10 cellular contexts compared by ENCODE assay signal in genomic region chr17:57035971-57036481, GRCh38. TPM values are rescaled to one million over a fixed set of nuclear protein-coding genes. Genes with fewer than 3 reads are reported as not detected.
DNase-seq lines count a peak whose midpoint lies in the region; ATAC-seq and TF ChIP-seq lines count a peak whose summit lies in the region.
"Had no signal": no experiment of that assay in that cellular context is flagged by ENCODE, and none has a peak within 500 bp of the region (broad histone marks: within the 10 kb centered on the region; RNA-seq: fewer than 3 reads in every experiment).

No MANE protein-coding gene starts in this region.

- DNase-seq in NCI-H2029 (lab: John Stamatoyannopoulos, UW) (peak; percentile 85), ascending aorta (ENCODE audit: low spot score in 2 of 2) (peak in 1 of 2 donors; percentile 71), left kidney (ENCODE audit: low read depth, low spot score) (peak; percentile 28), thoracic aorta (ENCODE audit: low spot score) (no peak), iPS-NIHi7 (ENCODE audit: extremely low spot score) (no peak), RKO (ENCODE audit: low spot score) (no peak), amniotic stem cell (lab: John Stamatoyannopoulos, UW) (no peak)
- DNase-seq: aorta; stimulated activated naive CD4-positive, alpha-beta T cell; T-helper 1 cell had no signal

- no peak for TF ChIP-seq CTCF in ascending aorta (IDR thresholded peaks at IDR 0.05)
- TF ChIP-seq CTCF in thoracic aorta (IDR thresholded peaks at IDR 0.05), result no peak

- no peaks in the 10 kb centered on the region for H3K36me3 ChIP-seq in ascending aorta
- no peaks in the 10 kb centered on the region for H3K36me3 ChIP-seq in thoracic aorta

- intact Hi-C loops in ascending aorta (cut with DNase I), result no loop called here

- H3K27me3 ChIP-seq in ascending aorta (no peaks in the 10 kb centered on the region), thoracic aorta (replicated peaks; ENCODE audit: insufficient read depth) (no peaks in the 10 kb centered on the region)

- peak overlapping the region in 1 of 2 donors; percentile 14 for H3K4me3 ChIP-seq in ascending aorta
- peak overlapping the region; percentile 10 for H3K4me3 ChIP-seq in thoracic aorta

- H3K27ac ChIP-seq in ascending aorta (peak overlapping the region; percentile 6 to 39), thoracic aorta (peak overlapping the region; percentile 54 to 63)

- H3K4me1 ChIP-seq in ascending aorta (peaks cover 8 to 43% of the 10 kb centered on the region in 2 donors), thoracic aorta (ENCODE audit: control insufficient read depth in 1 of 2, low read depth in 2 of 2) (peaks cover 25 to 65% of the 10 kb centered on the region in 2 donors)

- no peaks in the 10 kb centered on the region for H3K9me3 ChIP-seq in ascending aorta
- no peaks in the 10 kb centered on the region for H3K9me3 ChIP-seq in thoracic aorta

- no peak for ATAC-seq in thoracic aorta (ENCODE audit: insufficient number of reproducible peaks, low FRiP score, low read depth)

RNA-seq across cellular contexts. Expression of gene AKAP1, which starts 49.0 kb away (rescaled TPM):
- total RNA-seq in ascending aorta (127 TPM), thoracic aorta (100 to 1,000 TPM in 1 of 2 donors, 10 to 100 TPM in 1; 96.9 to 132 TPM)

RNA-seq across cellular contexts. Expression of gene SCPEP1, which starts 58.1 kb away (rescaled TPM):
- 76.2 TPM for total RNA-seq in ascending aorta
- 100 to 1,000 TPM in 1 of 2 donors, 10 to 100 TPM in 1; 91.1 to 112 TPM for total RNA-seq in thoracic aorta

Comparison
In these comparisons a context has a peak if more than half of its experiments do, and no peak if none do; other contexts are left out.
1. DNase-seq: peak in NCI-H2029 (single experiment) and left kidney (single experiment); none in thoracic aorta (single experiment), iPS-NIHi7 (single experiment), RKO (single experiment) and amniotic stem cell (single experiment).